8 cellular contexts compared by ENCODE assay signal in genomic region chr2:161237397-161238263, GRCh38.
DNase-seq lines count a peak whose midpoint lies in the region; ATAC-seq and TF ChIP-seq lines count a peak whose summit lies in the region.

No MANE protein-coding gene starts in this region.

- H3K9me3 ChIP-seq in transverse colon, result no peaks in the 10 kb centered on the region

- H3K4me3 ChIP-seq in fibroblast of the aortic adventitia (ENCODE audit: low read depth, low read length) (peak overlapping the region; percentile 73), transverse colon (peak overlapping the region; percentile 22 to 60 (median 48))

- no peaks in the 10 kb centered on the region for H3K27me3 ChIP-seq in transverse colon

- peaks cover 3 to 18% (median 8%) of the 10 kb centered on the region in 4 donors for H3K4me1 ChIP-seq in transverse colon

- H3K27ac Mint-ChIP-seq in natural killer cell treated with Interleukin-12 subunit alpha and Interleukin-12 subunit beta and Interleukin-15 and Interleukin-18, amount 100 ng/mL, for 72 hours, result peak overlapping the region; percentile 71 to 85

- peaks cover 0 to 5% (median 0%) of the 10 kb centered on the region in 4 donors for H3K36me3 ChIP-seq in transverse colon

- H3K27ac ChIP-seq in transverse colon, result peak overlapping the region; percentile 24 to 62 (median 50)

- ATAC-seq in HG03025 (IDR thresholded peaks at IDR 0.05; ENCODE audit: low FRiP score, unreplicated experiment), result peak; percentile 61
- ATAC-seq in natural killer cell treated with Interleukin-12 subunit alpha and Interleukin-12 subunit beta and Interleukin-15 and Interleukin-18, amount 100 ng/mL, for 72 hours, result peak; percentile 61 to 63

- peak overlapping the region; percentile 87 for H3K4me3 Mint-ChIP-seq in natural killer cell treated with Interleukin-12 subunit alpha and Interleukin-12 subunit beta and Interleukin-15 and Interleukin-18, amount 100 ng/mL, for 72 hours

- no peak for TF ChIP-seq POLR2A in transverse colon (IDR thresholded peaks at IDR 0.05)

- no peaks in the 10 kb centered on the region for H3K9me3 Mint-ChIP-seq in natural killer cell treated with Interleukin-12 subunit alpha and Interleukin-12 subunit beta and Interleukin-15 and Interleukin-18, amount 100 ng/mL, for 72 hours

- no peak for TF ChIP-seq EP300 in transverse colon (IDR thresholded peaks at IDR 0.05; ENCODE audit: low read depth)

- WGBS in transverse colon (ENCODE audit: low coverage in 1 of 2), 2 donors, result 5% methylated on average over 46 of the region's 49 CpGs; no CpG with 5 or more reads in 1 of the 2 donors

- peaks cover 27 to 56% of the 10 kb centered on the region in 2 donors for H3K4me1 Mint-ChIP-seq in natural killer cell treated with Interleukin-12 subunit alpha and Interleukin-12 subunit beta and Interleukin-15 and Interleukin-18, amount 100 ng/mL, for 72 hours (ENCODE audit: low read depth in 2 of 2)

- H3K36me3 Mint-ChIP-seq in natural killer cell treated with Interleukin-12 subunit alpha and Interleukin-12 subunit beta and Interleukin-15 and Interleukin-18, amount 100 ng/mL, for 72 hours, result peaks cover 16% of the 10 kb centered on the region

- no peaks in the 10 kb centered on the region for H3K27me3 Mint-ChIP-seq in natural killer cell treated with Interleukin-12 subunit alpha and Interleukin-12 subunit beta and Interleukin-15 and Interleukin-18, amount 100 ng/mL, for 72 hours

- DNase-seq in NCI-H2107 treated with DMSO at 0.1 percent for 48 hours (lab: John Stamatoyannopoulos, UW; ENCODE audit: unreplicated experiment), result peak; percentile 36
- DNase-seq in NCI-H2107 (lab: John Stamatoyannopoulos, UW), result no peak
- peak; percentile 91 for DNase-seq in NCI-H82 (lab: John Stamatoyannopoulos, UW)
- DNase-seq in activated effector memory CD4-positive, alpha-beta T cell treated with Interleukin-2 at 50 U/mL for 16 hours, result peak; percentile 38
- DNase-seq in fibroblast of the aortic adventitia (ENCODE audit: low read depth), result peak; percentile 29
- DNase-seq in natural killer cell treated with Interleukin-12 subunit alpha and Interleukin-12 subunit beta and Interleukin-15 and Interleukin-18, amount 100 ng/mL, for 72 hours (ENCODE audit: low spot score), result no peak
- peak; percentile 62 for DNase-seq in transverse colon

- no peak for TF ChIP-seq CTCF in fibroblast of the aortic adventitia (IDR thresholded peaks at IDR 0.05; ENCODE audit: insufficient read depth, low read length)
- TF ChIP-seq CTCF in transverse colon (IDR thresholded peaks at IDR 0.05), result no peak

- intact Hi-C loops in transverse colon (cut with DNase I; ENCODE audit: low total_unique reads), result no loop called here

- in situ Hi-C loops in transverse colon (cut with MboI; ENCODE audit: low pct_ligation_motif_present in 1 of 4, low pct_unique_long_range_greater_than_20kb in 1 of 4, low sequenced_read_pairs in 3 of 4), result no loop called here

Comparison
In these comparisons a context has a peak if more than half of its experiments do, and no peak if none do; other contexts are left out.
1. DNase-seq: peak in NCI-H2107 treated with DMSO at 0.1 percent for 48 hours (single experiment), NCI-H82 (single experiment), activated effector memory CD4-positive, alpha-beta T cell treated with Interleukin-2 at 50 U/mL for 16 hours (single experiment), fibroblast of the aortic adventitia (single experiment) and transverse colon (single experiment); none in NCI-H2107 (single experiment) and natural killer cell treated with Interleukin-12 subunit alpha and Interleukin-12 subunit beta and Interleukin-15 and Interleukin-18, amount 100 ng/mL, for 72 hours (single experiment).